In genomic region chr11:11250470-11250869, GRCh38 we compare ENCODE assay signal across 17 cellular contexts.
A peak's percentile ranks its signal among the peaks of the same experiment; 100 is the strongest.
DNase-seq lines count a peak whose midpoint lies in the region; ATAC-seq, FAIRE-seq and TF ChIP-seq lines count a peak whose summit lies in the region.
"Had no signal": no experiment of that assay in that cellular context is flagged by ENCODE, and none has a peak within 500 bp of the region (broad histone marks: within the 10 kb centered on the region; RNA-seq: fewer than 3 reads in every experiment).

No MANE protein-coding gene starts in this region.

- H2AFZ ChIP-seq in IMR-90 (replicated peaks; ENCODE audit: low read length, poor library complexity) (no peak overlapping the region), K562 (ENCODE audit: low read depth, low read length) (no peak overlapping the region), mesenchymal stem cell (ENCODE audit: low read depth, low read length) (no peak overlapping the region)
- H2AFZ ChIP-seq: GM23248, PC-9 had no signal

- H3K27ac ChIP-seq in IMR-90 (ENCODE audit: insufficient read depth, low read length): no peak overlapping the region
- H3K27ac ChIP-seq in K562 (ENCODE audit: extremely low read depth, low read depth, low read length): no peak overlapping the region
- no peak overlapping the region for H3K27ac ChIP-seq in mesenchymal stem cell (ENCODE audit: low read length, poor library complexity, severe bottlenecking)
- H3K27ac ChIP-seq in CD4-positive, alpha-beta memory T cell (ENCODE audit: low read depth, low read length): no peak overlapping the region
- H3K27ac ChIP-seq: A549, GM23248, PC-9 had no signal

- no peak overlapping the region for H4K5ac ChIP-seq in IMR-90 (ENCODE audit: low read depth, low read length)

- H4K20me1 ChIP-seq in IMR-90 (ENCODE audit: insufficient read depth, low read length): no peaks in the 10 kb centered on the region
- no peaks in the 10 kb centered on the region; the same call in 1 of the 2 replicates for H4K20me1 ChIP-seq in K562 (replicated peaks; ENCODE audit: control insufficient read depth, insufficient read depth, low read length)

- POLR2A ChIA-PET in IMR-90 (lab: Charles Lee; ENCODE audit: unreplicated experiment) (no interaction called here), K562 (lab: Yijun Ruan, JAX) (no interaction called here)
- POLR2A ChIA-PET in CD4-positive, alpha-beta memory T cell (lab: Charles Lee; ENCODE audit: partially characterized antibody): no interaction called here

- H3K4ac ChIP-seq in IMR-90 (ENCODE audit: low read depth, low read length): no peak overlapping the region
- no peak overlapping the region for H3K4ac ChIP-seq in mesenchymal stem cell (ENCODE audit: low read depth in 1 of 2, low read length in 2 of 2)

- no peaks in the 10 kb centered on the region for H3K9me1 ChIP-seq in IMR-90 (ENCODE audit: insufficient read depth, low read length)
- H3K9me1 ChIP-seq in K562 (ENCODE audit: control insufficient read depth, insufficient read depth, low read length): no peaks in the 10 kb centered on the region

- no peak overlapping the region for H2BK20ac ChIP-seq in IMR-90 (ENCODE audit: low read depth, low read length)

- H2BK15ac ChIP-seq in IMR-90 (ENCODE audit: low read depth, low read length) (no peak overlapping the region), mesenchymal stem cell (ENCODE audit: low read depth, poor library complexity, severe bottlenecking) (no peak overlapping the region)

- H3K18ac ChIP-seq in IMR-90 (ENCODE audit: low read depth, low read length) (no peak overlapping the region), mesenchymal stem cell (ENCODE audit: low read depth in 1 of 2, low read length in 2 of 2) (peak overlapping the region in 1 of 2 experiments; percentile 14)

- H3K36me3 Mint-ChIP-seq in CD4-positive, alpha-beta memory T cell: no peaks in the 10 kb centered on the region

- H3K4me1 ChIP-seq in IMR-90 (ENCODE audit: control insufficient read depth, insufficient read depth, low read length) (no peaks in the 10 kb centered on the region), K562 (replicated peaks in 1 of 2; ENCODE audit: control insufficient read depth in 2 of 2, insufficient read depth in 2 of 2, low read length in 2 of 2) (no peaks in the 10 kb centered on the region), mesenchymal stem cell (ENCODE audit: control insufficient read depth, insufficient read depth, low read depth, low read length) (no peaks in the 10 kb centered on the region)
- H3K4me1 ChIP-seq in CD4-positive, alpha-beta memory T cell (ENCODE audit: insufficient read depth, low read length): no peaks in the 10 kb centered on the region
- H3K4me1 ChIP-seq: A549, Caco-2 had no signal

- H3K4me1 Mint-ChIP-seq in CD4-positive, alpha-beta memory T cell: peaks cover 0 to 13% (median under 1%) of the 10 kb centered on the region in 4 donors

- H2AK5ac ChIP-seq in IMR-90 (ENCODE audit: low read depth, low read length) (no peak overlapping the region), mesenchymal stem cell (ENCODE audit: low read length, severe bottlenecking) (no peak overlapping the region)

- no peak overlapping the region for H3K56ac ChIP-seq in IMR-90 (ENCODE audit: extremely low read depth, insufficient read depth, low read length)

- H3K9me3 ChIP-seq in IMR-90 (ENCODE audit: control insufficient read depth, insufficient read depth, low read length) (no peaks in the 10 kb centered on the region), K562 (replicated peaks; ENCODE audit: control insufficient read depth, insufficient read depth, low read depth, low read length) (no peaks in the 10 kb centered on the region), mesenchymal stem cell (ENCODE audit: control insufficient read depth, low read length) (peaks cover 6% of the 10 kb centered on the region)
- no peaks in the 10 kb centered on the region for H3K9me3 ChIP-seq in CD4-positive, alpha-beta memory T cell (ENCODE audit: control insufficient read depth in 1 of 2, low read length in 2 of 2)
- H3K9me3 ChIP-seq: A549, Caco-2 had no signal

- H3K79me1 ChIP-seq in IMR-90 (ENCODE audit: low read depth in 1 of 2, low read length in 2 of 2) (no peaks in the 10 kb centered on the region), mesenchymal stem cell (replicated peaks; ENCODE audit: low read length, poor library complexity, severe bottlenecking) (no peaks in the 10 kb centered on the region)

- TF ChIP-seq CTCF in IMR-90 (conservative IDR thresholded peaks at IDR 0.05; ENCODE audit: low read depth, low read length) (no peak), K562 (IDR thresholded peaks at IDR 0.05 in 2 of 3, conservative IDR thresholded peaks at IDR 0.05 in 1 of 3; ENCODE audit: insufficient read depth in 2 of 3, low read depth in 1 of 3, low read length in 3 of 3) (no peak)

- H3K9ac ChIP-seq in IMR-90 (ENCODE audit: low read depth, low read length) (no peak overlapping the region), K562 (ENCODE audit: insufficient read depth in 1 of 2, low read depth in 2 of 2, low read length in 2 of 2) (no peak overlapping the region), mesenchymal stem cell (ENCODE audit: low read length) (no peak overlapping the region)
- H3K9ac ChIP-seq: GM23248 had no signal

- DNase-seq in AG08395 (ENCODE audit: low spot score) (peak; percentile 19), IMR-90 (peak; percentile 11), K562 (ENCODE audit: extremely low read depth in 1 of 4, low spot score in 3 of 4) (no peak), mesenchymal stem cell (peak; percentile 37)
- no peak for DNase-seq in CD4-positive, alpha-beta memory T cell
- no peak for DNase-seq in stimulated activated naive CD8-positive, alpha-beta T cell treated with anti-CD3 and anti-CD28 coated beads, Interleukin-15, Interleukin-2, amounts not matched to agents 100 U/mL and 50 U/mL, for 24 hours
- DNase-seq: GM23248, HCEC 1CT, Karpas-422, NCI-H1105 treated with DMSO at 0.1 percent for 48 hours, NCI-H187 treated with DMSO at 0.1 percent for 48 hours, PC-9, SW 1271 had no signal

- H3K27me3 Mint-ChIP-seq in CD4-positive, alpha-beta memory T cell: peaks cover 2 to 5% of the 10 kb centered on the region in 2 donors

- H2BK5ac ChIP-seq in IMR-90 (ENCODE audit: low read depth, low read length, poor library complexity, severe bottlenecking): no peak overlapping the region
- no peak overlapping the region for H2BK5ac ChIP-seq in mesenchymal stem cell (ENCODE audit: low read depth, low read length, poor library complexity, severe bottlenecking)

- H3K36me3 ChIP-seq in IMR-90 (ENCODE audit: control insufficient read depth, insufficient read depth, low read length) (no peaks in the 10 kb centered on the region), K562 (ENCODE audit: control insufficient read depth, insufficient read depth, low read length) (no peaks in the 10 kb centered on the region), mesenchymal stem cell (ENCODE audit: control insufficient read depth in 1 of 2, insufficient read depth in 2 of 2, low read depth in 1 of 2, low read length in 2 of 2) (no peaks in the 10 kb centered on the region)
- no peaks in the 10 kb centered on the region for H3K36me3 ChIP-seq in CD4-positive, alpha-beta memory T cell (ENCODE audit: insufficient read depth, low read length)

- CTCF ChIA-PET in IMR-90 (lab: Yijun Ruan, JAX): no interaction called here
- CTCF ChIA-PET in K562 (lab: Yijun Ruan, JAX; ENCODE audit: low intra/inter-chr PET ratio): no interaction called here
- CTCF ChIA-PET in CD4-positive, alpha-beta memory T cell (lab: Charles Lee; ENCODE audit: partially characterized antibody): interaction anchor here (1.2 kb wide), 1 partner anchor 16 kb away, joined by 3 read pairs; no protein-coding TSS in a partner anchor

- H3K4me2 ChIP-seq in IMR-90 (ENCODE audit: low read depth, low read length) (no peak overlapping the region), K562 (ENCODE audit: insufficient read depth, low read length) (no peak overlapping the region), mesenchymal stem cell (ENCODE audit: low read length, poor library complexity, severe bottlenecking) (no peak overlapping the region)
- H3K4me2 ChIP-seq: A549, PC-9 had no signal

- no peak for TF ChIP-seq POLR2A in IMR-90 (IDR thresholded peaks at IDR 0.05; ENCODE audit: low read depth, low read length)
- no peak for TF ChIP-seq POLR2A in K562 (conservative IDR thresholded peaks at IDR 0.05)

- no peak overlapping the region for H2BK12ac ChIP-seq in mesenchymal stem cell (ENCODE audit: low read length in 2 of 2)

- no peak for TF ChIP-seq EP300 in K562 (IDR thresholded peaks at IDR 0.05; ENCODE audit: low read length)

- TF ChIP-seq RAD21 in IMR-90 (IDR thresholded peaks at IDR 0.05; ENCODE audit: low read length): no peak
- no peak for TF ChIP-seq RAD21 in K562 (CRISPR knock-in tag; conservative IDR thresholded peaks at IDR 0.05 in 1 of 2, IDR thresholded peaks at IDR 0.05 in 1 of 2)

- H3K27me3 ChIP-seq in IMR-90 (ENCODE audit: control insufficient read depth, insufficient read depth, low read length): peaks cover 46% of the 10 kb centered on the region
- peaks cover 0 to 18% of the 10 kb centered on the region in 2 experiments; a peak in 2 of 5 replicates for H3K27me3 ChIP-seq in K562 (ENCODE audit: control insufficient read depth in 2 of 2, insufficient read depth in 2 of 2, low read length in 2 of 2)
- H3K27me3 ChIP-seq in mesenchymal stem cell (ENCODE audit: control insufficient read depth in 1 of 2, insufficient read depth in 1 of 2, low read length in 2 of 2): peaks cover 46 to 56% of the 10 kb centered on the region in 2 experiments
- H3K27me3 ChIP-seq in CD4-positive, alpha-beta memory T cell (ENCODE audit: insufficient read depth, low read length): no peaks in the 10 kb centered on the region

- H3K4me3 ChIP-seq in IMR-90 (ENCODE audit: insufficient read depth, low read depth, low read length) (no peak overlapping the region), K562 (no peak overlapping the region), mesenchymal stem cell (ENCODE audit: insufficient read depth in 1 of 2, low read depth in 1 of 2, low read length in 2 of 2) (no peak overlapping the region)
- no peak overlapping the region for H3K4me3 ChIP-seq in CD4-positive, alpha-beta memory T cell (ENCODE audit: low read length in 2 of 2)
- H3K4me3 ChIP-seq: A549, GM23248, PC-9 had no signal

- ATAC-seq in IMR-90 (ENCODE audit: low read depth) (peak; percentile 53; the same call in 1 of the 2 replicates), K562 (no peak), HG03196 (IDR thresholded peaks at IDR 0.05; ENCODE audit: unreplicated experiment) (no peak), HG03280 (IDR thresholded peaks at IDR 0.05; ENCODE audit: unreplicated experiment) (no peak)
- no peak for ATAC-seq in stimulated activated naive CD8-positive, alpha-beta T cell treated with anti-CD3 and anti-CD28 coated beads, Interleukin-15, Interleukin-2, amounts not matched to agents 100 U/mL and 50 U/mL, for 24 hours
- ATAC-seq: A549 had no signal

- H3K14ac ChIP-seq in IMR-90 (replicated peaks; ENCODE audit: low read depth, low read length): no peak overlapping the region
- no peak overlapping the region for H3K14ac ChIP-seq in mesenchymal stem cell (ENCODE audit: low read length in 2 of 2)

- WGBS in IMR-90 (ENCODE audit: extremely low coverage in 2 of 2, insufficient read length in 1 of 2), 2 experiments: no CpG with 5 or more reads among the region's 2 CpGs
- WGBS in K562 (ENCODE audit: insufficient coverage, low coverage, missing lambda C conversion rate): 0% methylated on average over 2 of the region's 2 CpGs
- 39% methylated on average over 2 of the region's 2 CpGs for WGBS in mesenchymal stem cell

- H3K4me3 Mint-ChIP-seq in CD4-positive, alpha-beta memory T cell: no peak overlapping the region

- FAIRE-seq in K562 (lab: Jason Lieb, UNC): no peak
- FAIRE-seq: A549 had no signal

- H2AK9ac ChIP-seq in IMR-90 (replicated peaks; ENCODE audit: low read depth, low read length, poor library complexity): no peak overlapping the region

- no peak overlapping the region for H2BK120ac ChIP-seq in IMR-90 (ENCODE audit: low read depth, low read length)
- no peak overlapping the region for H2BK120ac ChIP-seq in mesenchymal stem cell (ENCODE audit: low read depth, low read length)

- intact Hi-C loops in IMR-90 (cut with micrococcal nuclease) (no loop called here), K562 (cut with micrococcal nuclease) (no loop called here)
- intact Hi-C loops in CD4-positive, alpha-beta memory T cell (cut with micrococcal nuclease): no loop called here

- H4K91ac ChIP-seq in IMR-90 (ENCODE audit: insufficient read depth, low read depth, low read length) (no peak overlapping the region), mesenchymal stem cell (ENCODE audit: low read length) (no peak overlapping the region)

- H3K23ac ChIP-seq in IMR-90 (ENCODE audit: low read depth, low read length) (no peak overlapping the region), mesenchymal stem cell (ENCODE audit: low read length in 2 of 2) (no peak overlapping the region)

- BruUV-seq in IMR-90 (replicated peaks; lab: Mats Ljungman, UMichigan) (no TSS peak), K562 (replicated peaks; lab: Mats Ljungman, UMichigan) (no TSS peak)

- H3K27ac Mint-ChIP-seq in CD4-positive, alpha-beta memory T cell: no peak overlapping the region

- in situ Hi-C loops in IMR-90 (cut with MboI; ENCODE audit: low sequenced_read_pairs): no loop called here
- in situ Hi-C loops in K562 (cut with MboI): loop anchor here (25.0 kb wide), 1 partner anchor 463 kb away; no protein-coding TSS in a partner anchor

- no peak overlapping the region for H4K8ac ChIP-seq in IMR-90 (ENCODE audit: low read depth in 2 of 2, low read length in 2 of 2)
- no peak overlapping the region for H4K8ac ChIP-seq in mesenchymal stem cell (ENCODE audit: low read length)

- H3K9me3 Mint-ChIP-seq in CD4-positive, alpha-beta memory T cell: peaks cover 0 to 2% (median 0%) of the 10 kb centered on the region in 8 donors

- H3K79me2 ChIP-seq in K562 (ENCODE audit: control insufficient read depth, insufficient read depth, low read length): no peaks in the 10 kb centered on the region

- dilution Hi-C loops in IMR-90 (cut with HindIII; ENCODE audit: low sequenced_read_pairs, unreplicated experiment): no loop called here

Comparison
In these comparisons a context has a peak if more than half of its experiments do, and no peak if none do; other contexts are left out.
1. DNase-seq: peak in AG08395 (single experiment), IMR-90 (single experiment) and mesenchymal stem cell (single experiment); none in K562 (0 of 4), CD4-positive, alpha-beta memory T cell (0 of 5) and stimulated activated naive CD8-positive, alpha-beta T cell treated with anti-CD3 and anti-CD28 coated beads, Interleukin-15, Interleukin-2, amounts not matched to agents 100 U/mL and 50 U/mL, for 24 hours (single experiment).